Comparison of ENCODE assay signal across 8 cellular contexts in genomic region chr7:7681191-7681935, GRCh38. TPM values are rescaled to one million over a fixed set of nuclear protein-coding genes. Genes with fewer than 3 reads are reported as not detected.
DNase-seq lines count a peak whose midpoint lies in the region; ATAC-seq and TF ChIP-seq lines count a peak whose summit lies in the region.

No MANE protein-coding gene starts in this region.

- CTCF ChIA-PET in activated CD8-positive, alpha-beta T cell treated with anti-CD3 and anti-CD28 coated beads for 36 hours (lab: Charles Lee), result interaction anchor here (0.7 to 3.4 kb wide), 51 partner anchors 10 to 615 kb away, joined by 3 to 63 read pairs (median 5); partner anchors contain the start of genes GLCCI1, RPA3 and UMAD1

- no peaks in the 10 kb centered on the region for H3K27me3 ChIP-seq in CD4-positive, CD25-positive, alpha-beta regulatory T cell (ENCODE audit: control insufficient read depth, insufficient read depth, low read length)

- intact Hi-C loops in activated CD8-positive, alpha-beta T cell treated with anti-CD3 and anti-CD28 coated beads for 36 hours (cut with micrococcal nuclease), result loop anchor here (1.0 to 10.0 kb wide), 4 partner anchors 80 to 513 kb away; no protein-coding TSS in a partner anchor
- intact Hi-C loops in posterior vena cava (cut with DNase I), result loop anchor here in 1 of 2 donors (10.0 kb wide), 1 partner anchor 73 kb away; no protein-coding TSS in a partner anchor

- no peaks in the 10 kb centered on the region for H3K36me3 ChIP-seq in CD4-positive, CD25-positive, alpha-beta regulatory T cell (ENCODE audit: control insufficient read depth, insufficient read depth, low read length)

- peaks cover 0 to 4% of the 10 kb centered on the region in 2 experiments for H3K9me3 ChIP-seq in CD4-positive, CD25-positive, alpha-beta regulatory T cell (ENCODE audit: control insufficient read depth in 2 of 2, low read length in 2 of 2)

- H3K27me3 Mint-ChIP-seq in CD4-positive, CD25-positive, alpha-beta regulatory T cell, result no peaks in the 10 kb centered on the region
- no peaks in the 10 kb centered on the region for H3K27me3 Mint-ChIP-seq in activated CD8-positive, alpha-beta T cell treated with anti-CD3 and anti-CD28 coated beads for 36 hours
- H3K27me3 Mint-ChIP-seq in osteocyte (ENCODE audit: unreplicated experiment), result no peaks in the 10 kb centered on the region

- H3K4me3 ChIP-seq in CD4-positive, CD25-positive, alpha-beta regulatory T cell (ENCODE audit: low read depth, low read length), result peak overlapping the region; percentile 22
- no peak overlapping the region for H3K4me3 ChIP-seq in fibroblast of villous mesenchyme (ENCODE audit: low read depth, low read length)

- H3K27ac Mint-ChIP-seq in CD4-positive, CD25-positive, alpha-beta regulatory T cell, result peak overlapping the region; percentile 58 to 92 (median 65)
- no peak overlapping the region for H3K27ac Mint-ChIP-seq in activated CD8-positive, alpha-beta T cell treated with anti-CD3 and anti-CD28 coated beads for 36 hours
- H3K27ac Mint-ChIP-seq in osteocyte (ENCODE audit: unreplicated experiment), result no peak overlapping the region

- peak overlapping the region; percentile 27 for H3K27ac ChIP-seq in CD4-positive, CD25-positive, alpha-beta regulatory T cell (ENCODE audit: insufficient read depth, low read length, poor library complexity, severe bottlenecking)

- POLR2A ChIA-PET in activated CD8-positive, alpha-beta T cell treated with anti-CD3 and anti-CD28 coated beads for 36 hours (lab: Charles Lee), result interaction anchor here (1.0 to 1.2 kb wide), 3 partner anchors 13 to 287 kb away, joined by 3 to 4 read pairs (median 4); partner anchors contain the start of genes GLCCI1 and UMAD1

- H3K4me1 ChIP-seq in CD4-positive, CD25-positive, alpha-beta regulatory T cell (ENCODE audit: control insufficient read depth, insufficient read depth, low read length, poor library complexity, severe bottlenecking), result peaks cover 12% of the 10 kb centered on the region

- peak overlapping the region in 2 of 4 donors; percentile 21 to 57 for H3K4me3 Mint-ChIP-seq in CD4-positive, CD25-positive, alpha-beta regulatory T cell
- H3K4me3 Mint-ChIP-seq in activated CD8-positive, alpha-beta T cell treated with anti-CD3 and anti-CD28 coated beads for 36 hours, result no peak overlapping the region
- H3K4me3 Mint-ChIP-seq in osteocyte (ENCODE audit: unreplicated experiment), result no peak overlapping the region

- TF ChIP-seq CTCF in activated CD8-positive, alpha-beta T cell treated with anti-CD3 and anti-CD28 coated beads for 36 hours (IDR thresholded peaks at IDR 0.05), result peak; percentile 82
- TF ChIP-seq CTCF in fibroblast of villous mesenchyme (IDR thresholded peaks at IDR 0.05; ENCODE audit: insufficient read depth, low read depth, low read length) (peak; percentile 61), osteocyte (IDR thresholded peaks at IDR 0.05) (peak; percentile 79)

- peak; percentile 82 to 84 for ATAC-seq in CD4-positive, CD25-positive, alpha-beta regulatory T cell (ENCODE audit: low read depth in 2 of 2)
- peak; percentile 62 for ATAC-seq in GM18867 (IDR thresholded peaks at IDR 0.05; ENCODE audit: unreplicated experiment)
- ATAC-seq in HG03175 (IDR thresholded peaks at IDR 0.05; ENCODE audit: unreplicated experiment), result peak; percentile 79
- ATAC-seq in activated CD8-positive, alpha-beta T cell treated with anti-CD3 and anti-CD28 coated beads for 36 hours, result peak; percentile 87

- H3K4me1 Mint-ChIP-seq in CD4-positive, CD25-positive, alpha-beta regulatory T cell, result peaks cover 12 to 51% (median 34%) of the 10 kb centered on the region in 4 donors
- H3K4me1 Mint-ChIP-seq in activated CD8-positive, alpha-beta T cell treated with anti-CD3 and anti-CD28 coated beads for 36 hours (ENCODE audit: low read depth), result peaks cover 33% of the 10 kb centered on the region
- peaks cover 5% of the 10 kb centered on the region for H3K4me1 Mint-ChIP-seq in osteocyte (ENCODE audit: unreplicated experiment)

- DNase-seq in CD4-positive, CD25-positive, alpha-beta regulatory T cell, result peak; percentile 15 to 79 (median 64)
- peak; percentile 56 for DNase-seq in NCI-H345 treated with DMSO at 0.1 percent for 48 hours (lab: John Stamatoyannopoulos, UW; ENCODE audit: unreplicated experiment)
- DNase-seq in activated CD8-positive, alpha-beta T cell treated with anti-CD3 and anti-CD28 coated beads for 36 hours, result peak; percentile 65
- DNase-seq in fibroblast of villous mesenchyme (ENCODE audit: low read depth), result peak; percentile 74
- no peak for DNase-seq in osteocyte (ENCODE audit: extremely low spot score, unreplicated experiment)
- DNase-seq in posterior vena cava (ENCODE audit: low spot score), result no peak

- H3K9me3 Mint-ChIP-seq in CD4-positive, CD25-positive, alpha-beta regulatory T cell, result peaks cover 0 to 5% (median 0%) of the 10 kb centered on the region in 7 donors
- H3K9me3 Mint-ChIP-seq in activated CD8-positive, alpha-beta T cell treated with anti-CD3 and anti-CD28 coated beads for 36 hours, result peaks cover 7% of the 10 kb centered on the region
- no peaks in the 10 kb centered on the region for H3K9me3 Mint-ChIP-seq in osteocyte (ENCODE audit: unreplicated experiment)

- H3K36me3 Mint-ChIP-seq in CD4-positive, CD25-positive, alpha-beta regulatory T cell, result peaks cover 18% of the 10 kb centered on the region
- peaks cover 8% of the 10 kb centered on the region for H3K36me3 Mint-ChIP-seq in activated CD8-positive, alpha-beta T cell treated with anti-CD3 and anti-CD28 coated beads for 36 hours (ENCODE audit: low read depth)
- H3K36me3 Mint-ChIP-seq in osteocyte (ENCODE audit: unreplicated experiment), result peaks cover 3% of the 10 kb centered on the region

RNA-seq across cellular contexts. Expression of gene RPA3, which starts 37.0 kb away (rescaled TPM):
- 29.9 TPM for total RNA-seq in CD4-positive, CD25-positive, alpha-beta regulatory T cell
- polyA plus RNA-seq in CD4-positive, CD25-positive, alpha-beta regulatory T cell, result 100 to 1,000 TPM; 105 to 138 (median 116) TPM
- 100 to 1,000 TPM; 188 to 203 TPM for total RNA-seq in activated CD8-positive, alpha-beta T cell treated with anti-CD3 and anti-CD28 coated beads for 36 hours
- 24.6 and 25.8 TPM in 2 replicates for total RNA-seq in fibroblast of villous mesenchyme
- 14.8 and 16.5 TPM in 2 replicates for total RNA-seq in osteocyte
- total RNA-seq in posterior vena cava, result 10 to 100 TPM; 17.0 to 18.2 TPM

RNA-seq across cellular contexts. Expression of gene UMAD1, which starts 40.8 kb away (rescaled TPM):
- 21.5 TPM for total RNA-seq in CD4-positive, CD25-positive, alpha-beta regulatory T cell
- polyA plus RNA-seq in CD4-positive, CD25-positive, alpha-beta regulatory T cell, result 10 to 100 TPM; 31.7 to 37.3 (median 34.1) TPM
- 10 to 100 TPM; 10.1 to 11.1 TPM for total RNA-seq in activated CD8-positive, alpha-beta T cell treated with anti-CD3 and anti-CD28 coated beads for 36 hours
- 8.4 and 13.8 TPM in 2 replicates for total RNA-seq in fibroblast of villous mesenchyme
- 9.8 and 10.9 TPM in 2 replicates for total RNA-seq in osteocyte
- 10 to 100 TPM; 10.7 to 12.3 TPM for total RNA-seq in posterior vena cava

Comparison
In these comparisons a context has a peak if more than half of its experiments do, and no peak if none do; other contexts are left out.
1. DNase-seq: peak in CD4-positive, CD25-positive, alpha-beta regulatory T cell (3 of 3), NCI-H345 treated with DMSO at 0.1 percent for 48 hours (single experiment), activated CD8-positive, alpha-beta T cell treated with anti-CD3 and anti-CD28 coated beads for 36 hours (single experiment) and fibroblast of villous mesenchyme (single experiment); none in osteocyte (single experiment) and posterior vena cava (single experiment).
2. H3K27ac Mint-ChIP-seq: peak in CD4-positive, CD25-positive, alpha-beta regulatory T cell (3 of 3); none in activated CD8-positive, alpha-beta T cell treated with anti-CD3 and anti-CD28 coated beads for 36 hours (single experiment) and osteocyte (single experiment).
3. Peak in every context shown above with its lines, with median percentiles within 50 percentile points of each other: ATAC-seq and CTCF ChIP-seq.